22 cellular contexts compared by ENCODE assay signal in the genomic region with DNA sequence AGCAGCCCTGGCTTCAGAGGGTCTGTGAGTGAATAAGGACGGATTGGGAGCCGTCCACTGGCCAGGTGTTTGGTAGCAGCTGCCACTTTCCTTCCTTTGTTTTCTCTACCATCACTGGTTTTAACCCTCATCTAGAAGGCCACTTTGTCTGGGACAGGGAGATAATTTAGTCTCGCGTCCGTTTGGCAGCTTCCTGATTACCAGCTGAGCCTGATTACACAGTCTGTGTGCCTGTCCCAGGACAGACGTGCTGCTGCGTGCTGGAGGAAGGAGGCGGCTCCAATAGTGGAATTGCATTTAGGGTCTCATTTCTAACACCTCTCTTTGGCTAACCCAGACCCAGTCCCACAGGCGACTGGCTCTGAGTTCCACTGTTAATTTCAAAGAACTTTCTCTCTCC. TPM values are rescaled to one million over a fixed set of nuclear protein-coding genes. Genes with fewer than 3 reads are reported as not detected.
"Had no signal": no experiment of that assay in that cellular context is flagged by ENCODE, and none has a peak within 500 bp of the region (broad histone marks: within the 10 kb centered on the region; RNA-seq: fewer than 3 reads in every experiment).

No MANE protein-coding gene starts in this region.

- H3K4me1 Mint-ChIP-seq: central memory CD8-positive, alpha-beta T cell; stimulated activated effector memory CD8-positive, alpha-beta T cell treated with anti-CD3 and anti-CD28 coated beads, Interleukin-12 subunit alpha, Interleukin-12 subunit beta, amount 100 ng/mL, for 72 hours had no signal

- H3K4me3 Mint-ChIP-seq: activated CD8-positive, alpha-beta T cell treated with anti-CD3 and anti-CD28 coated beads, Interleukin-2, amount 10 ng/mL, durations not matched to agents 7 days and 5 days; activated naive CD8-positive, alpha-beta T cell; central memory CD8-positive, alpha-beta T cell; stimulated activated effector memory CD8-positive, alpha-beta T cell treated with anti-CD3 and anti-CD28 coated beads, Interleukin-12 subunit alpha, Interleukin-12 subunit beta, amount 100 ng/mL, for 72 hours had no signal

- H3K4me1 ChIP-seq: body of pancreas, psoas muscle, sigmoid colon, thyroid gland had no signal

- H3K27ac Mint-ChIP-seq: activated CD8-positive, alpha-beta T cell treated with anti-CD3 and anti-CD28 coated beads, Interleukin-2, amount 10 ng/mL, durations not matched to agents 7 days and 5 days; activated naive CD8-positive, alpha-beta T cell; stimulated activated effector memory CD8-positive, alpha-beta T cell treated with anti-CD3 and anti-CD28 coated beads, Interleukin-12 subunit alpha, Interleukin-12 subunit beta, amount 100 ng/mL, for 72 hours had no signal

- ATAC-seq: activated CD8-positive, alpha-beta T cell treated with anti-CD3 and anti-CD28 coated beads, Interleukin-2, amount 10 ng/mL, durations not matched to agents 7 days and 5 days; body of pancreas; psoas muscle; stimulated activated effector memory CD8-positive, alpha-beta T cell treated with anti-CD3 and anti-CD28 coated beads, Interleukin-12 subunit alpha, Interleukin-12 subunit beta, amount 100 ng/mL, for 72 hours had no signal

- H3K9ac ChIP-seq: SK-N-SH had no signal

- H3K27ac ChIP-seq: body of pancreas, psoas muscle, sigmoid colon, thyroid gland had no signal

- H3K36me3 ChIP-seq: sigmoid colon, thyroid gland had no signal

- H3K4me2 ChIP-seq: SK-N-SH had no signal

- H3K36me3 Mint-ChIP-seq: activated naive CD8-positive, alpha-beta T cell; stimulated activated effector memory CD8-positive, alpha-beta T cell treated with anti-CD3 and anti-CD28 coated beads, Interleukin-12 subunit alpha, Interleukin-12 subunit beta, amount 100 ng/mL, for 72 hours had no signal

- H3K4me3 ChIP-seq: body of pancreas, psoas muscle, sigmoid colon, thyroid gland had no signal

- H3K9me3 ChIP-seq: body of pancreas, psoas muscle, sigmoid colon, SK-N-SH, thyroid gland had no signal

- H3K9me3 Mint-ChIP-seq: central memory CD8-positive, alpha-beta T cell; stimulated activated effector memory CD8-positive, alpha-beta T cell treated with anti-CD3 and anti-CD28 coated beads, Interleukin-12 subunit alpha, Interleukin-12 subunit beta, amount 100 ng/mL, for 72 hours had no signal

- DNase-seq: activated CD4-positive, alpha-beta T cell treated with anti-CD3 and anti-CD28 coated beads for 48 hours; activated CD8-positive, alpha-beta memory T cell treated with anti-CD3 and anti-CD28 coated beads, Interleukin-2, amount 50 U/mL, for 4 hours; activated CD8-positive, alpha-beta T cell treated with anti-CD3 and anti-CD28 coated beads, Interleukin-2, amount 10 ng/mL, durations not matched to agents 7 days and 5 days; activated gamma-delta T cell treated with Interleukin-2 at 50 U/mL for 16 hours; amygdala; body of pancreas; effector memory CD4-positive, alpha-beta T cell; kidney glomerular epithelial cell; psoas muscle; sigmoid colon; SK-N-SH; stimulated activated CD4-positive, alpha-beta T cell treated with anti-CD3 and anti-CD28 coated beads, Interleukin-1b, Interleukin-23, amount 100 ng/mL, for 48 hours; T-helper 1 cell; T1000; thyroid gland had no signal

- H3K27me3 ChIP-seq: body of pancreas had no signal

RNA-seq across cellular contexts. Expression of a gene that starts 24.6 kb away (rescaled TPM):
- total RNA-seq: activated CD8-positive, alpha-beta T cell treated with anti-CD3 and anti-CD28 coated beads, Interleukin-2, amount 10 ng/mL, durations not matched to agents 7 days and 5 days; epithelial cell of proximal tubule; glomerular endothelial cell had no signal
- polyA plus RNA-seq: neural cell, SK-N-SH had no signal

RNA-seq across cellular contexts. Expression of a gene that starts 47.8 kb away (rescaled TPM):
- total RNA-seq: activated CD8-positive, alpha-beta T cell treated with anti-CD3 and anti-CD28 coated beads, Interleukin-2, amount 10 ng/mL, durations not matched to agents 7 days and 5 days; body of pancreas; glomerular endothelial cell; omental fat pad; psoas muscle; thyroid gland had no signal
- polyA plus RNA-seq: psoas muscle, sigmoid colon, SK-N-SH had no signal
